1 cellular context compared by ENCODE assay signal in the genomic region with DNA sequence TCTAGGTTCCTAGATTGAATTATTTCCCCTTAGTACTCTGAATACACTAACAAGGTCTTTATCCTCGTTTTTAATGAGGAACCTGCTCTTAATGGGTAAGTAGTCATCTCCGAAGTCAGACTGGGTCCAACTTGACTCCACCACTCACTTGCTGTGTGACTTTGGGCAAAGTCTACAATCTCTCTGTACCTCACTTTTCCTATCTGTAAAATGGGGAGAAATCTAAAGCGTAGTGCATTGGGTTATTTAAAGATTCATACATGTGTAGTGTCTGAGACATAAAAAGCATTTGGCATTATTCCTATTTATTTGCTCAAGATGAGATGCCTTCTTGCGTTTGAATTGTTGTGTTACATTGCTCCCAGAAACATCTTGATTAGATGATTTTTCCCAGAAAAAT.
TF ChIP-seq lines count a peak whose summit lies in the region.

No MANE protein-coding gene starts in this region.

TF ChIP-seq in HCT116, 20 proteins besides CTCF, POLR2A, EP300 and RAD21 (continued from another document):
- TF ChIP-seq, protein P1, sequence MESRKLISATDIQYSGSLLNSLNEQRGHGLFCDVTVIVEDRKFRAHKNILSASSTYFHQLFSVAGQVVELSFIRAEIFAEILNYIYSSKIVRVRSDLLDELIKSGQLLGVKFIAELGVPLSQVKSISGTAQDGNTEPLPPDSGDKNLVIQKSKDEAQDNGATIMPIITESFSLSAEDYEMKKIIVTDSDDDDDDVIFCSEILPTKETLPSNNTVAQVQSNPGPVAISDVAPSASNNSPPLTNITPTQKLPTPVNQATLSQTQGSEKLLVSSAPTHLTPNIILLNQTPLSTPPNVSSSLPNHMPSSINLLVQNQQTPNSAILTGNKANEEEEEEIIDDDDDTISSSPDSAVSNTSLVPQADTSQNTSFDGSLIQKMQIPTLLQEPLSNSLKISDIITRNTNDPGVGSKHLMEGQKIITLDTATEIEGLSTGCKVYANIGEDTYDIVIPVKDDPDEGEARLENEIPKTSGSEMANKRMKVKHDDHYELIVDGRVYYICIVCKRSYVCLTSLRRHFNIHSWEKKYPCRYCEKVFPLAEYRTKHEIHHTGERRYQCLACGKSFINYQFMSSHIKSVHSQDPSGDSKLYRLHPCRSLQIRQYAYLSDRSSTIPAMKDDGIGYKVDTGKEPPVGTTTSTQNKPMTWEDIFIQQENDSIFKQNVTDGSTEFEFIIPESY (IDR thresholded peaks at IDR 0.05; ENCODE audit: extremely low read depth, insufficient replicate concordance, low read length): no peak
- TF ChIP-seq ZNF274 (IDR thresholded peaks at IDR 0.05; ENCODE audit: low read depth, low read length) (no peak), EGR1 (IDR thresholded peaks at IDR 0.05; ENCODE audit: low read depth) (no peak)
